9 cellular contexts compared by ENCODE assay signal in the genomic region with DNA sequence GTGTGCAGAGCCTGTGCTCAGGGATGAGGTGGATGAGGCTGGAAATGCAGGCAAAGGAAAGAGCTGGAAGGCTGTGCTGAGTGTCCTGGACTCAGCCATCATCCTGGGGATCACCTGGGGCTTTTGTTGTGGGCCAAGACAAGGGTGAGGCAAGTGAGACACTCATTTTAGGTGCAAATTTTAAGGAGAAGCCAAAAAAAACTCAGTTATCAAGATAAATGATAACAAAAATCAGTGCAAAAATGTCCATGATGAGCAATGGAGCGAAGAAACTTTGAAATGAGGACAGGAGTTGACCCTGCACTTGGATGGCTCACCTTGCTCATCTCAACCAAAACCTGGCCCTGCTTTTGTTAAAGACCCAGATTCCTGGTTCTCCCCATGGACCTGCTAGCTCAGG.
"Had no signal": no experiment of that assay in that cellular context is flagged by ENCODE, and none has a peak within 500 bp of the region (broad histone marks: within the 10 kb centered on the region; RNA-seq: fewer than 3 reads in every experiment).

No MANE protein-coding gene starts in this region.

- H3K4me3 Mint-ChIP-seq: IgD-negative memory B cell had no signal

- DNase-seq: IMR-90, KBM-7, KG1 had no signal

- H3K36me3 Mint-ChIP-seq: IgD-negative memory B cell had no signal

- H3K4me1 Mint-ChIP-seq: IgD-negative memory B cell had no signal

- H3K27ac ChIP-seq: HL-60, KMS-11 had no signal

- H3K4me2 ChIP-seq: KMS-11 had no signal

- H3K4me3 ChIP-seq: K562 had no signal

- FAIRE-seq: HepG2, HTR-8/SVneo, K562 had no signal

- H3K9ac ChIP-seq: KMS-11 had no signal

- ATAC-seq: HepG2, K562 had no signal
